9 cellular contexts compared by ENCODE assay signal in the genomic region with DNA sequence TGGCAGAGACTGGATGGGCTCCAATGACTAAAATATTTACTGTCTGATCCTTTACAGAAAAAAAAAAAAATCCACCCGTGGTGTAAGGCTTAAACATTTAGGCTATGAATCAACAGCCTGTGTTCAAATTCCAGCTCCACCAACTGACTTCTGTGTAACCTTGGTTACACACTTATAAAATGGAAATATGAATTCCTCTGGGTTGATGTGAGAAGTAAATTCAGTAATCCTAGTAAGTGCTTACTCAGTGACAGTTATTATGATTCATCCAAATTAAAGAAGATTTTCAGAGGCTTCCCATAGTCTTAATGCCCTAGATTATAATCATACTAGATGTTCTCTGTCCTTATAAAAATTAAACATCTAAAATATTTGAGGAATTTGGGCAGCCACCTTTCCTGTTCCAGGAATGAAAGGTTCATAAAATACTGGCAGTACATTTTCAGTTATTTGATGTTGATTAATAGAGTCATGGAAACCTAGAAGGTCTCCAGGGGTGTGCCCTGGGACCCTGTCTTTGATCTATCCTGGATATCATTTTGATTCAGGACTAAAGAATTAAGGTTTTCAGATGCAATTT.
DNase-seq lines count a peak whose midpoint lies in the region; FAIRE-seq and TF ChIP-seq lines count a peak whose summit lies in the region.
"Had no signal": no experiment of that assay in that cellular context is flagged by ENCODE, and none has a peak within 500 bp of the region (broad histone marks: within the 10 kb centered on the region; RNA-seq: fewer than 3 reads in every experiment).

No MANE protein-coding gene starts in this region.

- no peak for FAIRE-seq in bronchial epithelial cell (lab: Jason Lieb, UNC)

- H2AFZ ChIP-seq in mesenchymal stem cell (ENCODE audit: low read depth, low read length): no peak overlapping the region

- H3K56ac ChIP-seq in mesendoderm (ENCODE audit: low read length): no peak overlapping the region

- H3K9ac ChIP-seq in mesenchymal stem cell (ENCODE audit: low read length) (peak overlapping the region; percentile 90), mesendoderm (ENCODE audit: low read length) (no peak overlapping the region)

- H2BK12ac ChIP-seq in mesenchymal stem cell (ENCODE audit: low read length in 2 of 2): no peak overlapping the region

- H3K9me3 ChIP-seq in mesenchymal stem cell (ENCODE audit: control insufficient read depth, low read length): no peaks in the 10 kb centered on the region

- H3K18ac ChIP-seq in mesenchymal stem cell (ENCODE audit: low read depth in 1 of 2, low read length in 2 of 2) (no peak overlapping the region), mesendoderm (ENCODE audit: low read length) (no peak overlapping the region)

- H4K8ac ChIP-seq in mesenchymal stem cell (ENCODE audit: low read length): no peak overlapping the region
- no peak overlapping the region for H4K8ac ChIP-seq in mesendoderm (ENCODE audit: low read depth, low read length)

- H3K4ac ChIP-seq in mesenchymal stem cell (ENCODE audit: low read depth in 1 of 2, low read length in 2 of 2): no peak overlapping the region
- no peak overlapping the region for H3K4ac ChIP-seq in mesendoderm (ENCODE audit: low read depth, low read length)

- H3K36me3 ChIP-seq in bronchial epithelial cell (ENCODE audit: control insufficient read depth, insufficient read depth, low read length) (no peaks in the 10 kb centered on the region), mesenchymal stem cell (ENCODE audit: control insufficient read depth in 1 of 2, insufficient read depth in 2 of 2, low read depth in 1 of 2, low read length in 2 of 2) (no peaks in the 10 kb centered on the region), mesendoderm (ENCODE audit: control insufficient read depth, insufficient read depth, low read length) (no peaks in the 10 kb centered on the region)

- no peak overlapping the region for H3K4me2 ChIP-seq in mesenchymal stem cell (ENCODE audit: low read length, poor library complexity, severe bottlenecking)
- no peak overlapping the region for H3K4me2 ChIP-seq in mesendoderm (ENCODE audit: low read length)

- H2BK5ac ChIP-seq in mesenchymal stem cell (ENCODE audit: low read depth, low read length, poor library complexity, severe bottlenecking) (no peak overlapping the region), mesendoderm (ENCODE audit: low read length) (no peak overlapping the region)

- no peak overlapping the region for H4K5ac ChIP-seq in mesendoderm (ENCODE audit: low read length)

- H2AK5ac ChIP-seq in mesenchymal stem cell (ENCODE audit: low read length, severe bottlenecking) (no peak overlapping the region), mesendoderm (ENCODE audit: low read length) (no peak overlapping the region)

- no peak overlapping the region for H3K14ac ChIP-seq in mesenchymal stem cell (ENCODE audit: low read length in 2 of 2)

- H4K91ac ChIP-seq in mesenchymal stem cell (ENCODE audit: low read length): no peak overlapping the region

- H3K27ac ChIP-seq in mesenchymal stem cell (ENCODE audit: low read length, poor library complexity, severe bottlenecking) (peak overlapping the region; percentile 75), mesendoderm (ENCODE audit: low read depth, low read length) (no peak overlapping the region)

- no peaks in the 10 kb centered on the region for H3K27me3 ChIP-seq in bronchial epithelial cell (ENCODE audit: control insufficient read depth, insufficient read depth, low read length)
- H3K27me3 ChIP-seq in mesenchymal stem cell (ENCODE audit: control insufficient read depth in 1 of 2, insufficient read depth in 1 of 2, low read length in 2 of 2): no peaks in the 10 kb centered on the region
- no peaks in the 10 kb centered on the region for H3K27me3 ChIP-seq in mesendoderm (ENCODE audit: insufficient read depth, low read length, poor library complexity)

- H2BK120ac ChIP-seq in mesenchymal stem cell (ENCODE audit: low read depth, low read length) (no peak overlapping the region), mesendoderm (ENCODE audit: low read depth, low read length) (no peak overlapping the region)

- no peaks in the 10 kb centered on the region for H3K79me1 ChIP-seq in mesenchymal stem cell (replicated peaks; ENCODE audit: low read length, poor library complexity, severe bottlenecking)
- H3K79me1 ChIP-seq in mesendoderm (ENCODE audit: low read length): no peaks in the 10 kb centered on the region

- H3K23ac ChIP-seq in mesenchymal stem cell (ENCODE audit: low read length in 2 of 2) (no peak overlapping the region), mesendoderm (ENCODE audit: low read length) (no peak overlapping the region)

- peak; percentile 98 for DNase-seq in A172 (ENCODE audit: low spot score)
- peak; percentile 96 for DNase-seq in HT1080 (ENCODE audit: low read depth)
- DNase-seq in bronchial epithelial cell (ENCODE audit: low read depth): peak; percentile 97
- DNase-seq in mesenchymal stem cell: peak; percentile 84
- DNase-seq in stimulated activated CD4-positive, alpha-beta T cell treated with anti-CD3 and anti-CD28 coated beads, Interleukin-15, amount 100 ng/mL, for 24 hours: no peak
- DNase-seq in activated naive CD4-positive, alpha-beta T cell (lab: John Stamatoyannopoulos, UW): no peak
- no peak for DNase-seq in NOMO-1 (lab: John Stamatoyannopoulos, UW; ENCODE audit: unreplicated experiment in 2 of 2)
- DNase-seq in mesendoderm: no peak
- DNase-seq: T-cell had no signal

- TF ChIP-seq CTCF in bronchial epithelial cell (IDR thresholded peaks at IDR 0.05; ENCODE audit: insufficient read depth, low read length, severe bottlenecking): no peak

- peaks cover 6% of the 10 kb centered on the region for H3K4me1 ChIP-seq in mesenchymal stem cell (ENCODE audit: control insufficient read depth, insufficient read depth, low read depth, low read length)
- no peaks in the 10 kb centered on the region for H3K4me1 ChIP-seq in mesendoderm (ENCODE audit: control insufficient read depth, low read depth, low read length)

- no CpG with 5 or more reads among the region's 1 CpG for WGBS in mesenchymal stem cell
- no CpG with 5 or more reads among the region's 1 CpG for WGBS in mesendoderm (ENCODE audit: extremely low coverage, insufficient coverage, low lambda C conversion rate)

- H3K4me3 ChIP-seq in bronchial epithelial cell (ENCODE audit: low read depth, low read length) (no peak overlapping the region), mesenchymal stem cell (ENCODE audit: insufficient read depth in 1 of 2, low read depth in 1 of 2, low read length in 2 of 2) (peak overlapping the region in 1 of 2 experiments; percentile 48), mesendoderm (ENCODE audit: low read length) (no peak overlapping the region)

- H2BK15ac ChIP-seq in mesenchymal stem cell (ENCODE audit: low read depth, poor library complexity, severe bottlenecking) (no peak overlapping the region), mesendoderm (replicated peaks; ENCODE audit: low read depth) (no peak overlapping the region)

- H3K79me2 ChIP-seq in mesendoderm (ENCODE audit: control insufficient read depth, insufficient read depth, low read length): no peaks in the 10 kb centered on the region

Comparison
In these comparisons a context has a peak if more than half of its experiments do, and no peak if none do; other contexts are left out.
1. DNase-seq: peak in A172 (single experiment), HT1080 (single experiment), bronchial epithelial cell (single experiment) and mesenchymal stem cell (single experiment); none in stimulated activated CD4-positive, alpha-beta T cell treated with anti-CD3 and anti-CD28 coated beads, Interleukin-15, amount 100 ng/mL, for 24 hours (single experiment), activated naive CD4-positive, alpha-beta T cell (0 of 4), NOMO-1 (0 of 2) and mesendoderm (single experiment).